20 cellular contexts compared by ENCODE assay signal in genomic region chr1:232318143-232318542, GRCh38.
A peak's percentile ranks its signal among the peaks of the same experiment; 100 is the strongest.
DNase-seq lines count a peak whose midpoint lies in the region; ATAC-seq and TF ChIP-seq lines count a peak whose summit lies in the region.
"Had no signal": no experiment of that assay in that cellular context is flagged by ENCODE, and none has a peak within 500 bp of the region (broad histone marks: within the 10 kb centered on the region; RNA-seq: fewer than 3 reads in every experiment).

No MANE protein-coding gene starts in this region.

- H3K4me1 ChIP-seq in cardiac muscle cell (ENCODE audit: low read depth) (peaks cover 38% of the 10 kb centered on the region), left ventricle myocardium inferior (peaks cover 12% of the 10 kb centered on the region), right atrium auricular region (peaks cover 0 to 6% of the 10 kb centered on the region in 2 donors), esophagus (ENCODE audit: control insufficient read depth in 2 of 2, insufficient read depth in 2 of 2, low read length in 1 of 2) (peaks cover 0 to 6% of the 10 kb centered on the region in 2 donors), suprapubic skin (peaks cover 40% of the 10 kb centered on the region)
- H3K4me1 ChIP-seq: BLaER1 had no signal

- intact Hi-C loops in Right ventricle myocardium inferior (cut with DNase I) (loop anchor here (2.0 kb wide), 2 partner anchors 455 to 467 kb away; no protein-coding TSS in a partner anchor), left ventricle myocardium inferior (cut with micrococcal nuclease) (no loop called here)

- WGBS in esophagus, 2 donors, result 93 to 98% methylated on average over 2 of the region's 2 CpGs
- WGBS in suprapubic skin, result 99% methylated on average over 2 of the region's 2 CpGs

- peak overlapping the region; percentile 94 for H3K27ac ChIP-seq in cardiac muscle cell
- H3K27ac ChIP-seq in left ventricle myocardium inferior (replicated peaks), result peak overlapping the region; percentile 74
- H3K27ac ChIP-seq in right atrium auricular region, result peak overlapping the region in 1 of 2 donors; percentile 83
- peak overlapping the region; percentile 69 to 80 for H3K27ac ChIP-seq in esophagus (ENCODE audit: low read depth in 2 of 2, low read length in 1 of 2)
- H3K27ac ChIP-seq in suprapubic skin, result peak overlapping the region; percentile 47
- H3K27ac ChIP-seq: 22Rv1, BLaER1, C4-2B had no signal

- H3K9me3 ChIP-seq in cardiac muscle cell (ENCODE audit: low read depth), result no peaks in the 10 kb centered on the region
- H3K9me3 ChIP-seq in left ventricle myocardium inferior (replicated peaks), result peaks cover 17% of the 10 kb centered on the region
- H3K9me3 ChIP-seq in right atrium auricular region, result peaks cover 0 to 16% of the 10 kb centered on the region in 2 donors
- no peaks in the 10 kb centered on the region for H3K9me3 ChIP-seq in esophagus (ENCODE audit: control insufficient read depth in 2 of 2, insufficient read depth in 1 of 2, low read depth in 1 of 2, low read length in 1 of 2)
- H3K9me3 ChIP-seq in suprapubic skin, result no peaks in the 10 kb centered on the region

- H3K27me3 ChIP-seq in cardiac muscle cell (no peaks in the 10 kb centered on the region), left ventricle myocardium inferior (ENCODE audit: low read depth) (no peaks in the 10 kb centered on the region), right atrium auricular region (no peaks in the 10 kb centered on the region), esophagus (ENCODE audit: control insufficient read depth in 1 of 2, insufficient read depth in 2 of 2, low read length in 2 of 2) (no peaks in the 10 kb centered on the region), suprapubic skin (no peaks in the 10 kb centered on the region)
- H3K27me3 ChIP-seq: BLaER1 had no signal

- H3K4me3 ChIP-seq in cardiac muscle cell (no peak overlapping the region), left ventricle myocardium inferior (no peak overlapping the region), right atrium auricular region (no peak overlapping the region), esophagus (ENCODE audit: low read depth in 1 of 2, low read length in 2 of 2) (no peak overlapping the region), suprapubic skin (no peak overlapping the region)
- H3K4me3 ChIP-seq: BLaER1, GM23338 had no signal

- no peaks in the 10 kb centered on the region for H3K36me3 ChIP-seq in cardiac muscle cell
- H3K36me3 ChIP-seq in left ventricle myocardium inferior, result no peaks in the 10 kb centered on the region
- H3K36me3 ChIP-seq in right atrium auricular region, result no peaks in the 10 kb centered on the region
- H3K36me3 ChIP-seq in esophagus (ENCODE audit: control insufficient read depth in 2 of 2, insufficient read depth in 2 of 2, low read length in 1 of 2), result no peaks in the 10 kb centered on the region
- no peaks in the 10 kb centered on the region for H3K36me3 ChIP-seq in suprapubic skin
- H3K36me3 ChIP-seq: BLaER1 had no signal

- TF ChIP-seq CTCF in cardiac muscle cell (IDR thresholded peaks at IDR 0.05; ENCODE audit: low read depth, low read length) (no peak), left ventricle myocardium inferior (IDR thresholded peaks at IDR 0.05; ENCODE audit: borderline replicate concordance) (no peak), right atrium auricular region (IDR thresholded peaks at IDR 0.05) (no peak), suprapubic skin (IDR thresholded peaks at IDR 0.05) (no peak)

- DNase-seq in cardiac muscle cell (ENCODE audit: low read depth in 1 of 2, low spot score in 1 of 2) (no peak), Right ventricle myocardium inferior (ENCODE audit: missing footprints) (no peak), left ventricle myocardium inferior (no peak), right atrium auricular region (ENCODE audit: low spot score) (no peak), suprapubic skin (ENCODE audit: low spot score in 2 of 2) (no peak), mucosa of gallbladder (ENCODE audit: low spot score) (no peak), DMS 273 treated with DMSO at 0.1 percent for 48 hours (lab: John Stamatoyannopoulos, UW) (no peak)
- DNase-seq: Caco-2; CD4-positive, CD25-positive, alpha-beta regulatory T cell; CD8-positive, alpha-beta T cell; DMS79 treated with DMSO at 0.1 percent for 48 hours; GF-D8; H9; HFFc6 had no signal

- no peak for ATAC-seq in Right ventricle myocardium inferior
- ATAC-seq: CD8-positive, alpha-beta T cell; GM23338; HCT116 had no signal

- no peak for TF ChIP-seq POLR2A in suprapubic skin (IDR thresholded peaks at IDR 0.05)

- no peak for TF ChIP-seq EP300 in suprapubic skin (IDR thresholded peaks at IDR 0.05)
